2 cellular contexts compared by ENCODE assay signal in genomic region chr19:55573929-55574328, GRCh38. TPM values are rescaled to one million over a fixed set of nuclear protein-coding genes. Genes with fewer than 3 reads are reported as not detected.
"Had no signal": no experiment of that assay in that cellular context is flagged by ENCODE, and none has a peak within 500 bp of the region (broad histone marks: within the 10 kb centered on the region; RNA-seq: fewer than 3 reads in every experiment).

No MANE protein-coding gene starts in this region.

RNA-seq across cellular contexts. Expression of gene SBK3, which starts 28.6 kb away (rescaled TPM):
- total RNA-seq: PC-3, SK-MEL-5 had no signal
